In the genomic region with DNA sequence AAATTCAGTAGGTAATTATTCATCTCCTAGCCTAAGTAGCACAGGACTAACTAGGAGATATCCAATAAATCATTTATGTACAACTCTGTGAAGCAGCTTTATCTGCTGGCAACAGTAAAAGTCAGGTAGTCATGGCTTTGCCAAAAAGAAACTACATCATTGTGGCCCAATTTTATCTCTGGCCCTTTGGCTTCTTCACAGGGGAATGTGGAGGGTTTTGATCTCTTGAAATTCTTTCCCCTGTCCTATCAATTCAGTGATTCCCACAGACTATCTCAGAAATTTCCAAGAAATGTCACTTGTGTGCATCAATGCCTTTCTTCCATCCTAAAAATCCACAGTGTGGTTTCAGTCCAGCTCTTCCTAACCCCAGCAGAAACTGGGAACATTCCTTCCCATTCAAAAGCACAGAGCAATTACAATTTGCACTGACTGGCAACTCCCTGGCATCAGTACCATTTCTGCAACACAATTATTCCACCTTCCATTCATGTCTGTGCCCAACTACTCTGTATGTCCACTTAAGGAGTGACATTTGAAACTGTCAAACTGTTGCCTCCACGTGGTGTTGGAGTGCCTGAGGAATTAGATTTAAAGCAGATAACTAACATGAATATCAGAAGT, we compare ENCODE assay signal across 1 cellular context.
TF ChIP-seq lines count a peak whose summit lies in the region.

No MANE protein-coding gene starts in this region.

TF ChIP-seq in IMR-90, 13 proteins besides CTCF, POLR2A, EP300 and RAD21:
- TF ChIP-seq, protein P1, sequence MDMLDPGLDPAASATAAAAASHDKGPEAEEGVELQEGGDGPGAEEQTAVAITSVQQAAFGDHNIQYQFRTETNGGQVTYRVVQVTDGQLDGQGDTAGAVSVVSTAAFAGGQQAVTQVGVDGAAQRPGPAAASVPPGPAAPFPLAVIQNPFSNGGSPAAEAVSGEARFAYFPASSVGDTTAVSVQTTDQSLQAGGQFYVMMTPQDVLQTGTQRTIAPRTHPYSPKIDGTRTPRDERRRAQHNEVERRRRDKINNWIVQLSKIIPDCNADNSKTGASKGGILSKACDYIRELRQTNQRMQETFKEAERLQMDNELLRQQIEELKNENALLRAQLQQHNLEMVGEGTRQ (IDR thresholded peaks at IDR 0.05; ENCODE audit: low read depth, low read length), result no peak
- TF ChIP-seq MXI1 (IDR thresholded peaks at IDR 0.05; ENCODE audit: borderline replicate concordance, low read depth, low read length) (no peak), BHLHE40 (IDR thresholded peaks at IDR 0.05; ENCODE audit: low read depth, low read length) (no peak), FOS (IDR thresholded peaks at IDR 0.05; ENCODE audit: low read depth, low read length) (no peak), MAFK (IDR thresholded peaks at IDR 0.05; ENCODE audit: low read depth, low read length) (no peak), RCOR1 (IDR thresholded peaks at IDR 0.05; ENCODE audit: insufficient replicate concordance, low read length) (no peak), NFE2L2 (IDR thresholded peaks at IDR 0.05; ENCODE audit: low read depth, low read length) (no peak)
